In the genomic region with DNA sequence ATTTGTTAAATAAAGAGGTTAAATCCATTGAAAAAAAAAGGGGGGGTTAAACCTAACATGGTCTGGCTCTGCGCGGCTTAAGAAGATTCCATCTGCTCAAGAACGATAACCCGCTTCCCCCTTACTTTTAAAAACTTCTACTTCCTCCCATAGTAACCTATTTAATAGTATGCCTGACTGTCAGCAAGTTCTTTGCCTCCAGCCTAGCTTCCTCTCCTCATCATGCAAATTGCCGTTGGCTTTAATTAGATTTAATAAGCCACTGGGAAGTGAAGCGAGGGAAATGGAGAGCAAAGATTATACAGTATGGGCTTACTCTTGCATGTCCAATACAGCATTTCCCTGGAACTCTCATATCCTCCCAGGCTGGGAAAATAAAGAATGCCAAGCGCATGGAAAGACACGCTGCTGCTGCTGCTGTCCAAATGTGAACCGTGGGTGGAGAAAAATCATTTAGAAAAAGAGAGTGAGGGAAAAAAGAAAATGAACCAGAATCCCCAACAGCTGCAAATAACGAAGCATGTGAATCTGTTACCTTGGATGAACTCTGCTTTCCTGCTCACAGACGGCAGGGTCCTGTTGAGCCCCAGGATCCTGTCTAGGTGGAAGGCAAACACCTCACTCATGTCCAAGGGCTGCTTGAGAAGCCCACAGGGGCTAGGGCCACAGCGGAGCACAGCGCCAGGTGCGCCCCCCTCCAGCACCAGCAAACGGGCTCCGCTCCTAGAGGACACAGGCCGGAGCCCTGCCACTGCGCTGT, we compare ENCODE assay signal across 1 cellular context.
TF ChIP-seq lines count a peak whose summit lies in the region.

No MANE protein-coding gene starts in this region.

TF ChIP-seq in HepG2, 621 proteins besides CTCF, POLR2A, EP300 and RAD21 (continued from another document and continues in another):
- TF ChIP-seq TCF7L2 (IDR thresholded peaks at IDR 0.05; ENCODE audit: low read depth, low read length), result no peak
- TF ChIP-seq RXRA (CRISPR knock-in tag; IDR thresholded peaks at IDR 0.05), result peak; percentile 54
- TF ChIP-seq ARNT2 (CRISPR knock-in tag; IDR thresholded peaks at IDR 0.05; ENCODE audit: low read depth), result no peak
- no peak for TF ChIP-seq RARA (CRISPR knock-in tag; IDR thresholded peaks at IDR 0.05)
- TF ChIP-seq ZNF660 (CRISPR knock-in tag; IDR thresholded peaks at IDR 0.05; ENCODE audit: borderline replicate concordance, low read depth), result no peak
- peak; percentile 20; the same call in 1 of the 2 replicates for TF ChIP-seq BCL6 (CRISPR knock-in tag; IDR thresholded peaks at IDR 0.05)
- TF ChIP-seq ZSCAN20 (CRISPR knock-in tag; IDR thresholded peaks at IDR 0.05; ENCODE audit: borderline replicate concordance), result peak; percentile 57; the same call in 1 of the 2 replicates
- no peak for TF ChIP-seq ZC3H4 (CRISPR knock-in tag; IDR thresholded peaks at IDR 0.05; ENCODE audit: borderline replicate concordance)
- no peak for TF ChIP-seq PAWR (CRISPR knock-in tag; IDR thresholded peaks at IDR 0.05; ENCODE audit: borderline replicate concordance)
- TF ChIP-seq, protein P1, sequence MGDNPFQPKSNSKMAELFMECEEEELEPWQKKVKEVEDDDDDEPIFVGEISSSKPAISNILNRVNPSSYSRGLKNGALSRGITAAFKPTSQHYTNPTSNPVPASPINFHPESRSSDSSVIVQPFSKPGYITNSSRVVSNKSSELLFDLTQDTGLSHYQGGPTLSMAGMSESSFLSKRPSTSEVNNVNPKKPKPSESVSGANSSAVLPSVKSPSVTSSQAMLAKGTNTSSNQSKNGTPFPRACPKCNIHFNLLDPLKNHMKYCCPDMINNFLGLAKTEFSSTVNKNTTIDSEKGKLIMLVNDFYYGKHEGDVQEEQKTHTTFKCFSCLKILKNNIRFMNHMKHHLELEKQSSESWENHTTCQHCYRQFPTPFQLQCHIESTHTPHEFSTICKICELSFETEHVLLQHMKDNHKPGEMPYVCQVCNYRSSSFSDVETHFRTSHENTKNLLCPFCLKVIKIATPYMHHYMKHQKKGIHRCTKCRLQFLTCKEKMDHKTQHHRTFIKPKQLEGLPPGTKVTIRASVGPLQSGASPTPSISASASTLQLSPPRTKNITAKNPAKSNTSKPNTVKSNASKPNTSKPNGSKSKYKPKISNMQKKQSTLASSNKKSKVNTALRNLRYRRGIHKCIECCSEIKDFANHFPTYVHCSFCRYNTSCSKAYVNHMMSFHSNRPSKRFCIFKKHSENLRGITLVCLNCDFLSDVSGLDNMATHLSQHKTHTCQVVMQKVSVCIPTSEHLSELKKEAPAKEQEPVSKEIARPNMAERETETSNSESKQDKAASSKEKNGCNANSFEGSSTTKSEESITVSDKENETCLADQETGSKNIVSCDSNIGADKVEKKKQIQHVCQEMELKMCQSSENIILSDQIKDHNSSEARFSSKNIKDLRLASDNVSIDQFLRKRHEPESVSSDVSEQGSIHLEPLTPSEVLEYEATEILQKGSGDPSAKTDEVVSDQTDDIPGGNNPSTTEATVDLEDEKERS (CRISPR knock-in tag; IDR thresholded peaks at IDR 0.05), result 0 out of 2 replicates have a peak, but pooled peaks have one; percentile 8
- TF ChIP-seq NFYB (CRISPR knock-in tag; IDR thresholded peaks at IDR 0.05), result no peak
- TF ChIP-seq ZNF232 (CRISPR knock-in tag; IDR thresholded peaks at IDR 0.05; ENCODE audit: borderline replicate concordance), result no peak
- TF ChIP-seq ELF1 (CRISPR knock-in tag; IDR thresholded peaks at IDR 0.05), result no peak
- no peak for TF ChIP-seq ZBTB3 (CRISPR knock-in tag; IDR thresholded peaks at IDR 0.05; ENCODE audit: borderline replicate concordance, low read depth)
- no peak for TF ChIP-seq ZSCAN12 (CRISPR knock-in tag; IDR thresholded peaks at IDR 0.05)
- TF ChIP-seq, protein P2, sequence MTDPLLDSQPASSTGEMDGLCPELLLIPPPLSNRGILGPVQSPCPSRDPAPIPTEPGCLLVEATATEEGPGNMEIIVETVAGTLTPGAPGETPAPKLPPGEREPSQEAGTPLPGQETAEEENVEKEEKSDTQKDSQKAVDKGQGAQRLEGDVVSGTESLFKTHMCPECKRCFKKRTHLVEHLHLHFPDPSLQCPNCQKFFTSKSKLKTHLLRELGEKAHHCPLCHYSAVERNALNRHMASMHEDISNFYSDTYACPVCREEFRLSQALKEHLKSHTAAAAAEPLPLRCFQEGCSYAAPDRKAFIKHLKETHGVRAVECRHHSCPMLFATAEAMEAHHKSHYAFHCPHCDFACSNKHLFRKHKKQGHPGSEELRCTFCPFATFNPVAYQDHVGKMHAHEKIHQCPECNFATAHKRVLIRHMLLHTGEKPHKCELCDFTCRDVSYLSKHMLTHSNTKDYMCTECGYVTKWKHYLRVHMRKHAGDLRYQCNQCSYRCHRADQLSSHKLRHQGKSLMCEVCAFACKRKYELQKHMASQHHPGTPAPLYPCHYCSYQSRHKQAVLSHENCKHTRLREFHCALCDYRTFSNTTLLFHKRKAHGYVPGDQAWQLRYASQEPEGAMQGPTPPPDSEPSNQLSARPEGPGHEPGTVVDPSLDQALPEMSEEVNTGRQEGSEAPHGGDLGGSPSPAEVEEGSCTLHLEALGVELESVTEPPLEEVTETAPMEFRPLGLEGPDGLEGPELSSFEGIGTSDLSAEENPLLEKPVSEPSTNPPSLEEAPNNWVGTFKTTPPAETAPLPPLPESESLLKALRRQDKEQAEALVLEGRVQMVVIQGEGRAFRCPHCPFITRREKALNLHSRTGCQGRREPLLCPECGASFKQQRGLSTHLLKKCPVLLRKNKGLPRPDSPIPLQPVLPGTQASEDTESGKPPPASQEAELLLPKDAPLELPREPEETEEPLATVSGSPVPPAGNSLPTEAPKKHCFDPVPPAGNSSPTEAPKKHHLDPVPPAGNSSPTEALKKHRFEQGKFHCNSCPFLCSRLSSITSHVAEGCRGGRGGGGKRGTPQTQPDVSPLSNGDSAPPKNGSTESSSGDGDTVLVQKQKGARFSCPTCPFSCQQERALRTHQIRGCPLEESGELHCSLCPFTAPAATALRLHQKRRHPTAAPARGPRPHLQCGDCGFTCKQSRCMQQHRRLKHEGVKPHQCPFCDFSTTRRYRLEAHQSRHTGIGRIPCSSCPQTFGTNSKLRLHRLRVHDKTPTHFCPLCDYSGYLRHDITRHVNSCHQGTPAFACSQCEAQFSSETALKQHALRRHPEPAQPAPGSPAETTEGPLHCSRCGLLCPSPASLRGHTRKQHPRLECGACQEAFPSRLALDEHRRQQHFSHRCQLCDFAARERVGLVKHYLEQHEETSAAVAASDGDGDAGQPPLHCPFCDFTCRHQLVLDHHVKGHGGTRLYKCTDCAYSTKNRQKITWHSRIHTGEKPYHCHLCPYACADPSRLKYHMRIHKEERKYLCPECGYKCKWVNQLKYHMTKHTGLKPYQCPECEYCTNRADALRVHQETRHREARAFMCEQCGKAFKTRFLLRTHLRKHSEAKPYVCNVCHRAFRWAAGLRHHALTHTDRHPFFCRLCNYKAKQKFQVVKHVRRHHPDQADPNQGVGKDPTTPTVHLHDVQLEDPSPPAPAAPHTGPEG (CRISPR knock-in tag; IDR thresholded peaks at IDR 0.05), result peak; percentile 60
- no peak for TF ChIP-seq ZNF274 (CRISPR knock-in tag; IDR thresholded peaks at IDR 0.05)
- TF ChIP-seq ETV5 (CRISPR knock-in tag; IDR thresholded peaks at IDR 0.05; ENCODE audit: borderline replicate concordance), result 0 out of 2 replicates have a peak, but pooled peaks have one; percentile 28
- no peak for TF ChIP-seq TBX3 (IDR thresholded peaks at IDR 0.05; ENCODE audit: borderline replicate concordance)
- TF ChIP-seq RBAK (CRISPR knock-in tag; IDR thresholded peaks at IDR 0.05), result no peak
- no peak for TF ChIP-seq NCOR1 (IDR thresholded peaks at IDR 0.05; ENCODE audit: borderline replicate concordance, low read length)
- no peak; the same call in 1 of the 2 replicates for TF ChIP-seq MED1 (CRISPR knock-in tag; IDR thresholded peaks at IDR 0.05)
- no peak for TF ChIP-seq WIZ (CRISPR knock-in tag; IDR thresholded peaks at IDR 0.05)
- peak; percentile 87; the same call in 1 of the 2 replicates for TF ChIP-seq KMT2A (CRISPR knock-in tag; IDR thresholded peaks at IDR 0.05)
- TF ChIP-seq FOXP1 (IDR thresholded peaks at IDR 0.05), result no peak
- no peak for TF ChIP-seq FOXP1 (CRISPR knock-in tag; IDR thresholded peaks at IDR 0.05)
- TF ChIP-seq, protein P3, sequence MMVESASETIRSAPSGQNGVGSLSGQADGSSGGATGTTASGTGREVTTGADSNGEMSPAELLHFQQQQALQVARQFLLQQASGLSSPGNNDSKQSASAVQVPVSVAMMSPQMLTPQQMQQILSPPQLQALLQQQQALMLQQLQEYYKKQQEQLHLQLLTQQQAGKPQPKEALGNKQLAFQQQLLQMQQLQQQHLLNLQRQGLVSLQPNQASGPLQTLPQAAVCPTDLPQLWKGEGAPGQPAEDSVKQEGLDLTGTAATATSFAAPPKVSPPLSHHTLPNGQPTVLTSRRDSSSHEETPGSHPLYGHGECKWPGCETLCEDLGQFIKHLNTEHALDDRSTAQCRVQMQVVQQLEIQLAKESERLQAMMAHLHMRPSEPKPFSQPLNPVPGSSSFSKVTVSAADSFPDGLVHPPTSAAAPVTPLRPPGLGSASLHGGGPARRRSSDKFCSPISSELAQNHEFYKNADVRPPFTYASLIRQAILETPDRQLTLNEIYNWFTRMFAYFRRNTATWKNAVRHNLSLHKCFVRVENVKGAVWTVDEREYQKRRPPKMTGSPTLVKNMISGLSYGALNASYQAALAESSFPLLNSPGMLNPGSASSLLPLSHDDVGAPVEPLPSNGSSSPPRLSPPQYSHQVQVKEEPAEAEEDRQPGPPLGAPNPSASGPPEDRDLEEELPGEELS (CRISPR knock-in tag; IDR thresholded peaks at IDR 0.05), result peak; percentile 49; the same call in 1 of the 2 replicates
- TF ChIP-seq CBX5 (CRISPR knock-in tag; IDR thresholded peaks at IDR 0.05; ENCODE audit: borderline replicate concordance), result 0 out of 2 replicates have a peak, but pooled peaks have one; percentile 13
- TF ChIP-seq BRCA1 (CRISPR knock-in tag; IDR thresholded peaks at IDR 0.05), result no peak
- TF ChIP-seq, protein P4, sequence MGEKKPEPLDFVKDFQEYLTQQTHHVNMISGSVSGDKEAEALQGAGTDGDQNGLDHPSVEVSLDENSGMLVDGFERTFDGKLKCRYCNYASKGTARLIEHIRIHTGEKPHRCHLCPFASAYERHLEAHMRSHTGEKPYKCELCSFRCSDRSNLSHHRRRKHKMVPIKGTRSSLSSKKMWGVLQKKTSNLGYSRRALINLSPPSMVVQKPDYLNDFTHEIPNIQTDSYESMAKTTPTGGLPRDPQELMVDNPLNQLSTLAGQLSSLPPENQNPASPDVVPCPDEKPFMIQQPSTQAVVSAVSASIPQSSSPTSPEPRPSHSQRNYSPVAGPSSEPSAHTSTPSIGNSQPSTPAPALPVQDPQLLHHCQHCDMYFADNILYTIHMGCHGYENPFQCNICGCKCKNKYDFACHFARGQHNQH (CRISPR knock-in tag; IDR thresholded peaks at IDR 0.05), result 0 out of 2 replicates have a peak, but pooled peaks have one; percentile 35
- TF ChIP-seq GATAD1 (CRISPR knock-in tag; IDR thresholded peaks at IDR 0.05), result 0 out of 2 replicates have a peak, but pooled peaks have one; percentile 12
- no peak for TF ChIP-seq ZNF501 (CRISPR knock-in tag; IDR thresholded peaks at IDR 0.05)
- TF ChIP-seq ZC3H13 (CRISPR knock-in tag; IDR thresholded peaks at IDR 0.05), result 0 out of 2 replicates have a peak, but pooled peaks have one; percentile 43
- TF ChIP-seq, protein P5, sequence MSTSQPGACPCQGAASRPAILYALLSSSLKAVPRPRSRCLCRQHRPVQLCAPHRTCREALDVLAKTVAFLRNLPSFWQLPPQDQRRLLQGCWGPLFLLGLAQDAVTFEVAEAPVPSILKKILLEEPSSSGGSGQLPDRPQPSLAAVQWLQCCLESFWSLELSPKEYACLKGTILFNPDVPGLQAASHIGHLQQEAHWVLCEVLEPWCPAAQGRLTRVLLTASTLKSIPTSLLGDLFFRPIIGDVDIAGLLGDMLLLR (CRISPR knock-in tag; IDR thresholded peaks at IDR 0.05), result no peak
- TF ChIP-seq FOSL2 (CRISPR knock-in tag; IDR thresholded peaks at IDR 0.05), result 0 out of 2 replicates have a peak, but pooled peaks have one; percentile 29
- no peak for TF ChIP-seq MED8 (CRISPR knock-in tag; IDR thresholded peaks at IDR 0.05; ENCODE audit: insufficient replicate concordance)
- peak; percentile 72; the same call in 1 of the 2 replicates for TF ChIP-seq ZFY (CRISPR knock-in tag; IDR thresholded peaks at IDR 0.05)
- no peak for TF ChIP-seq MBD4 (IDR thresholded peaks at IDR 0.05; ENCODE audit: borderline replicate concordance, low read length)
- TF ChIP-seq, protein P6, sequence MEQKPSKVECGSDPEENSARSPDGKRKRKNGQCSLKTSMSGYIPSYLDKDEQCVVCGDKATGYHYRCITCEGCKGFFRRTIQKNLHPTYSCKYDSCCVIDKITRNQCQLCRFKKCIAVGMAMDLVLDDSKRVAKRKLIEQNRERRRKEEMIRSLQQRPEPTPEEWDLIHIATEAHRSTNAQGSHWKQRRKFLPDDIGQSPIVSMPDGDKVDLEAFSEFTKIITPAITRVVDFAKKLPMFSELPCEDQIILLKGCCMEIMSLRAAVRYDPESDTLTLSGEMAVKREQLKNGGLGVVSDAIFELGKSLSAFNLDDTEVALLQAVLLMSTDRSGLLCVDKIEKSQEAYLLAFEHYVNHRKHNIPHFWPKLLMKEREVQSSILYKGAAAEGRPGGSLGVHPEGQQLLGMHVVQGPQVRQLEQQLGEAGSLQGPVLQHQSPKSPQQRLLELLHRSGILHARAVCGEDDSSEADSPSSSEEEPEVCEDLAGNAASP (CRISPR knock-in tag; IDR thresholded peaks at IDR 0.05; ENCODE audit: borderline replicate concordance), result peak; percentile 83; the same call in 1 of the 2 replicates
- no peak for TF ChIP-seq NFYC (CRISPR knock-in tag; IDR thresholded peaks at IDR 0.05)
- peak; percentile 34; the same call in 1 of the 2 replicates for TF ChIP-seq KDM3A (CRISPR knock-in tag; IDR thresholded peaks at IDR 0.05; ENCODE audit: low read depth)
- TF ChIP-seq, protein P7, sequence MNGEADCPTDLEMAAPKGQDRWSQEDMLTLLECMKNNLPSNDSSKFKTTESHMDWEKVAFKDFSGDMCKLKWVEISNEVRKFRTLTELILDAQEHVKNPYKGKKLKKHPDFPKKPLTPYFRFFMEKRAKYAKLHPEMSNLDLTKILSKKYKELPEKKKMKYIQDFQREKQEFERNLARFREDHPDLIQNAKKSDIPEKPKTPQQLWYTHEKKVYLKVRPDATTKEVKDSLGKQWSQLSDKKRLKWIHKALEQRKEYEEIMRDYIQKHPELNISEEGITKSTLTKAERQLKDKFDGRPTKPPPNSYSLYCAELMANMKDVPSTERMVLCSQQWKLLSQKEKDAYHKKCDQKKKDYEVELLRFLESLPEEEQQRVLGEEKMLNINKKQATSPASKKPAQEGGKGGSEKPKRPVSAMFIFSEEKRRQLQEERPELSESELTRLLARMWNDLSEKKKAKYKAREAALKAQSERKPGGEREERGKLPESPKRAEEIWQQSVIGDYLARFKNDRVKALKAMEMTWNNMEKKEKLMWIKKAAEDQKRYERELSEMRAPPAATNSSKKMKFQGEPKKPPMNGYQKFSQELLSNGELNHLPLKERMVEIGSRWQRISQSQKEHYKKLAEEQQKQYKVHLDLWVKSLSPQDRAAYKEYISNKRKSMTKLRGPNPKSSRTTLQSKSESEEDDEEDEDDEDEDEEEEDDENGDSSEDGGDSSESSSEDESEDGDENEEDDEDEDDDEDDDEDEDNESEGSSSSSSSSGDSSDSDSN (CRISPR knock-in tag; IDR thresholded peaks at IDR 0.05), result no peak
- TF ChIP-seq ISL2 (CRISPR knock-in tag; IDR thresholded peaks at IDR 0.05), result 0 out of 2 replicates have a peak, but pooled peaks have one; percentile 21
- TF ChIP-seq ZNF143 (CRISPR knock-in tag; IDR thresholded peaks at IDR 0.05), result peak; percentile 9; the same call in 1 of the 2 replicates
- no peak for TF ChIP-seq ZNF20 (CRISPR knock-in tag; IDR thresholded peaks at IDR 0.05)
- TF ChIP-seq EED (CRISPR knock-in tag; IDR thresholded peaks at IDR 0.05), result no peak
